8 cellular contexts compared by ENCODE assay signal in genomic region chr9:35072461-35073275, GRCh38. TPM values are rescaled to one million over a fixed set of nuclear protein-coding genes. Genes with fewer than 3 reads are reported as not detected.
A peak's percentile ranks its signal among the peaks of the same experiment; 100 is the strongest.
DNase-seq lines count a peak whose midpoint lies in the region; ATAC-seq and TF ChIP-seq lines count a peak whose summit lies in the region.

Gene VCP, minus strand, starts transcription at chr9:35072625. Its CDS starts 272 bp downstream, at chr9:35072353.

- H3K4me3 ChIP-seq in epithelial cell of proximal tubule (ENCODE audit: low read depth, low read length) = peak within 1 kb of the TSS; percentile 93

- H3K36me3 Mint-ChIP-seq in activated T-cell treated with anti-CD3 and anti-CD28 coated beads, Interleukin-2, amount 50 U/mL, for 24 hours (ENCODE audit: low read depth) = peaks cover 94% of the 10 kb centered on the region

- H3K27me3 Mint-ChIP-seq in activated T-cell treated with anti-CD3 and anti-CD28 coated beads, Interleukin-2, amount 50 U/mL, for 24 hours = no peaks in the 10 kb centered on the region

- no peak for TF ChIP-seq CTCF in epithelial cell of proximal tubule (conservative IDR thresholded peaks at IDR 0.05; ENCODE audit: low read depth, low read length)

- peaks cover 60% of the 10 kb centered on the region for H3K4me1 Mint-ChIP-seq in activated T-cell treated with anti-CD3 and anti-CD28 coated beads, Interleukin-2, amount 50 U/mL, for 24 hours (ENCODE audit: low read depth)

- DNase-seq in DMS153 treated with DMSO at 0.1 percent for 48 hours (lab: John Stamatoyannopoulos, UW; ENCODE audit: unreplicated experiment) = peak; percentile 97
- peak; percentile 99 for DNase-seq in KBM-7
- peak; percentile 95 for DNase-seq in activated T-cell treated with anti-CD3 and anti-CD28 coated beads, Interleukin-2, amount 50 U/mL, for 24 hours
- peak; percentile 90 for DNase-seq in epithelial cell of proximal tubule (ENCODE audit: low read depth)
- DNase-seq in mucosa of gallbladder (ENCODE audit: low spot score) = peak; percentile 98
- DNase-seq in stimulated activated CD8-positive, alpha-beta memory T cell treated with anti-CD3 and anti-CD28 coated beads, Interleukin-4, amount 100 ng/mL, for 48 hours = peak; percentile 97

- H3K9me3 Mint-ChIP-seq in activated T-cell treated with anti-CD3 and anti-CD28 coated beads, Interleukin-2, amount 50 U/mL, for 24 hours = no peaks in the 10 kb centered on the region

- peak; percentile 83 for ATAC-seq in GM21717 (IDR thresholded peaks at IDR 0.05; ENCODE audit: unreplicated experiment)

- peak within 1 kb of the TSS; percentile 95 for H3K4me3 Mint-ChIP-seq in activated T-cell treated with anti-CD3 and anti-CD28 coated beads, Interleukin-2, amount 50 U/mL, for 24 hours

- H3K27ac Mint-ChIP-seq in activated T-cell treated with anti-CD3 and anti-CD28 coated beads, Interleukin-2, amount 50 U/mL, for 24 hours = peak within 1 kb of the TSS; percentile 98

- in situ Hi-C loops in KBM-7 (cut with MboI; ENCODE audit: low pct_unique_long_range_greater_than_20kb, low sequenced_read_pairs) = no loop called here

TF ChIP-seq in PFSK-1, 5 proteins besides CTCF, POLR2A, EP300 and RAD21:
- TF ChIP-seq FOXP2 (optimal IDR thresholded peaks at IDR 0.05; ENCODE audit: borderline replicate concordance, extremely low read depth, extremely low read length, insufficient read depth) (no peak), POLR2AphosphoS5 (IDR thresholded peaks at IDR 0.05; ENCODE audit: low read depth, low read length) (peak; percentile 85)

RNA-seq across cellular contexts. Expression of gene VCP, which starts in this region (rescaled TPM):
- 153 TPM for polyA plus RNA-seq in PFSK-1 (2012; ENCODE audit: insufficient read length, low read depth)
- total RNA-seq in epithelial cell of proximal tubule (244 and 371 TPM in 2 replicates), mucosa of gallbladder (243 TPM)

Comparison
In these comparisons a context has a peak if more than half of its experiments do, and no peak if none do; other contexts are left out.
1. Peak in every context shown above with its lines: DNase-seq, ATAC-seq and H3K4me3 ChIP-seq.